In genomic region chr4:123415977-123416376, GRCh38 we compare ENCODE assay signal across 1 cellular context.
TF ChIP-seq lines count a peak whose summit lies in the region.

No MANE protein-coding gene starts in this region.

TF ChIP-seq in HepG2, 621 proteins besides CTCF, POLR2A, EP300 and RAD21 (continued from another document and continues in another):
- TF ChIP-seq ZNF318 (CRISPR knock-in tag; IDR thresholded peaks at IDR 0.05) (no peak), ZNF563 (CRISPR knock-in tag; IDR thresholded peaks at IDR 0.05) (no peak), ZFP62 (CRISPR knock-in tag; IDR thresholded peaks at IDR 0.05) (no peak), SALL1 (CRISPR knock-in tag; IDR thresholded peaks at IDR 0.05) (peak; percentile 83), ZNF18 (CRISPR knock-in tag; IDR thresholded peaks at IDR 0.05; ENCODE audit: insufficient replicate concordance) (no peak), KIAA2018 (CRISPR knock-in tag; IDR thresholded peaks at IDR 0.05; ENCODE audit: borderline replicate concordance) (no peak), ZNF839 (CRISPR knock-in tag; IDR thresholded peaks at IDR 0.05; ENCODE audit: borderline replicate concordance) (no peak), NFIC (IDR thresholded peaks at IDR 0.05; ENCODE audit: low read length) (peak; percentile 92; the same call in 1 of the 2 replicates), CAMTA2 (CRISPR knock-in tag; IDR thresholded peaks at IDR 0.05; ENCODE audit: borderline replicate concordance) (no peak), HNF1A (IDR thresholded peaks at IDR 0.05; ENCODE audit: low read depth) (peak; percentile 59; the same call in 1 of the 2 replicates), HNF1A (CRISPR knock-in tag; IDR thresholded peaks at IDR 0.05; ENCODE audit: borderline replicate concordance) (peak; percentile 56; the same call in 1 of the 2 replicates), E2F2 (CRISPR knock-in tag; IDR thresholded peaks at IDR 0.05; ENCODE audit: borderline replicate concordance) (no peak), ARNT2 (CRISPR knock-in tag; IDR thresholded peaks at IDR 0.05; ENCODE audit: low read depth) (no peak), SKI (IDR thresholded peaks at IDR 0.05; ENCODE audit: partially characterized antibody) (no peak), BCLAF1 (IDR thresholded peaks at IDR 0.05) (no peak), CEBPB (IDR thresholded peaks at IDR 0.05; ENCODE audit: borderline replicate concordance, low read depth, low read length) (no peak), IKZF1 (IDR thresholded peaks at IDR 0.05) (no peak), POLR2G (IDR thresholded peaks at IDR 0.05; ENCODE audit: low read depth, low read length) (no peak), ZBTB43 (CRISPR knock-in tag; conservative IDR thresholded peaks at IDR 0.05) (0 out of 2 replicates have a peak, but pooled peaks have one; percentile 53)
